ENCODE assay signal across 8 cellular contexts in genomic region chr4:6562931-6563901, GRCh38. TPM values are rescaled to one million over a fixed set of nuclear protein-coding genes. Genes with fewer than 3 reads are reported as not detected.
DNase-seq lines count a peak whose midpoint lies in the region; ATAC-seq, FAIRE-seq and TF ChIP-seq lines count a peak whose summit lies in the region.

No MANE protein-coding gene starts in this region.

- CTCF ChIA-PET in activated CD4-positive, alpha-beta T cell treated with anti-CD3 and anti-CD28 coated beads for 36 hours (lab: Charles Lee), result interaction anchor here (0.8 kb wide), 1 partner anchor 10 kb away, joined by 3 read pairs; no protein-coding TSS in a partner anchor

- TF ChIP-seq CTCF in brain (conservative IDR thresholded peaks at IDR 0.05) (no peak), thoracic aorta (IDR thresholded peaks at IDR 0.05) (no peak), kidney (IDR thresholded peaks at IDR 0.05; ENCODE audit: borderline replicate concordance, extremely low read depth, insufficient read depth) (no peak)

- no peak overlapping the region for H3K27ac Mint-ChIP-seq in activated CD4-positive, alpha-beta T cell treated with anti-CD3 and anti-CD28 coated beads for 36 hours
- no peak overlapping the region for H3K27ac Mint-ChIP-seq in brain

- FAIRE-seq in kidney (lab: Jason Lieb, UNC), result no peak

- no peak overlapping the region for H3K9ac ChIP-seq in kidney (ENCODE audit: low read length in 2 of 2)

- no peak overlapping the region for H3K4me3 Mint-ChIP-seq in activated CD4-positive, alpha-beta T cell treated with anti-CD3 and anti-CD28 coated beads for 36 hours
- peak overlapping the region; percentile 14 to 42 (median 37) for H3K4me3 Mint-ChIP-seq in brain

- DNase-seq in activated CD4-positive, alpha-beta T cell treated with anti-CD3 and anti-CD28 coated beads for 36 hours, result peak; percentile 35
- no peak for DNase-seq in activated CD4-positive, alpha-beta T cell treated with anti-CD3 and anti-CD28 coated beads for 1 hour
- DNase-seq in iris pigment epithelial cell (ENCODE audit: low read depth), result peak; percentile 34
- DNase-seq in thoracic aorta (ENCODE audit: low spot score), result no peak
- no peak for DNase-seq in DMS79 treated with DMSO at 0.1 percent for 48 hours (lab: John Stamatoyannopoulos, UW)
- no peak for DNase-seq in stimulated activated CD4-positive, alpha-beta T cell treated with anti-CD3 and anti-CD28 coated beads, Interleukin-12 subunit alpha, Interleukin-12 subunit beta, amount 100 ng/mL, for 4 hours
- DNase-seq in kidney, result no peak

- H3K27me3 Mint-ChIP-seq in activated CD4-positive, alpha-beta T cell treated with anti-CD3 and anti-CD28 coated beads for 36 hours, result peaks cover 55% of the 10 kb centered on the region
- peaks cover 94% of the 10 kb centered on the region for H3K27me3 Mint-ChIP-seq in brain

- peaks cover 10% of the 10 kb centered on the region for H3K27me3 ChIP-seq in thoracic aorta (replicated peaks; ENCODE audit: insufficient read depth)

- no peak overlapping the region for H3K27ac ChIP-seq in thoracic aorta
- H3K27ac ChIP-seq in kidney (ENCODE audit: low read depth in 2 of 2, low read length in 2 of 2), result no peak overlapping the region

- H3K4me1 Mint-ChIP-seq in activated CD4-positive, alpha-beta T cell treated with anti-CD3 and anti-CD28 coated beads for 36 hours, result peaks cover 2% of the 10 kb centered on the region
- H3K4me1 Mint-ChIP-seq in brain, result peaks cover 15% of the 10 kb centered on the region

- H3K9me3 ChIP-seq in thoracic aorta (no peaks in the 10 kb centered on the region), kidney (ENCODE audit: control insufficient read depth in 1 of 2, low read length in 2 of 2) (no peaks in the 10 kb centered on the region)

- H3K36me3 ChIP-seq in thoracic aorta (no peaks in the 10 kb centered on the region), kidney (ENCODE audit: control insufficient read depth in 1 of 2, insufficient read depth in 2 of 2, low read length in 2 of 2) (no peaks in the 10 kb centered on the region)

- H3K4me1 ChIP-seq in thoracic aorta (ENCODE audit: control insufficient read depth in 1 of 2, low read depth in 2 of 2), result peaks cover 5 to 16% of the 10 kb centered on the region in 2 donors
- peaks cover 0 to 5% of the 10 kb centered on the region in 2 donors for H3K4me1 ChIP-seq in kidney (ENCODE audit: control insufficient read depth in 1 of 2, insufficient read depth in 1 of 2, low read depth in 1 of 2, low read length in 2 of 2)

- H3K36me3 Mint-ChIP-seq in activated CD4-positive, alpha-beta T cell treated with anti-CD3 and anti-CD28 coated beads for 36 hours (ENCODE audit: low read depth), result no peaks in the 10 kb centered on the region
- H3K36me3 Mint-ChIP-seq in brain, result no peaks in the 10 kb centered on the region

- intact Hi-C loops in activated CD4-positive, alpha-beta T cell treated with anti-CD3 and anti-CD28 coated beads for 36 hours (cut with DNase I, micrococcal nuclease), result no loop called here
- intact Hi-C loops in kidney (cut with DNase I), result no loop called here

- H3K4me3 ChIP-seq in thoracic aorta (peak overlapping the region; percentile 67), kidney (ENCODE audit: low read length in 2 of 2) (no peak overlapping the region)

- POLR2A ChIA-PET in activated CD4-positive, alpha-beta T cell treated with anti-CD3 and anti-CD28 coated beads for 36 hours (lab: Charles Lee), result no interaction called here

- H3K9me3 Mint-ChIP-seq in activated CD4-positive, alpha-beta T cell treated with anti-CD3 and anti-CD28 coated beads for 36 hours (ENCODE audit: low read depth), result no peaks in the 10 kb centered on the region
- peaks cover 0 to 4% (median 0%) of the 10 kb centered on the region in 5 experiments for H3K9me3 Mint-ChIP-seq in brain

- no peak for ATAC-seq in activated CD4-positive, alpha-beta T cell treated with anti-CD3 and anti-CD28 coated beads for 36 hours
- ATAC-seq in thoracic aorta (ENCODE audit: insufficient number of reproducible peaks, low FRiP score, low read depth), result no peak

RNA-seq across cellular contexts. Expression of gene MAN2B2, which starts 11.8 kb away (rescaled TPM):
- total RNA-seq in activated CD4-positive, alpha-beta T cell treated with anti-CD3 and anti-CD28 coated beads for 36 hours, result 10 to 100 TPM; 13.0 to 14.6 TPM
- polyA plus RNA-seq in brain (ENCODE audit: insufficient read depth, low read depth, low replicate concordance) (14.1 TPM), kidney (ENCODE audit: insufficient read depth, low read depth, low replicate concordance) (19.9 TPM)
- total RNA-seq in thoracic aorta (10 to 100 TPM; 77.1 to 94.1 TPM), kidney (34.3 TPM)

Comparison
In these comparisons a context has a peak if more than half of its experiments do, and no peak if none do; other contexts are left out.
1. DNase-seq: peak in activated CD4-positive, alpha-beta T cell treated with anti-CD3 and anti-CD28 coated beads for 36 hours (single experiment) and iris pigment epithelial cell (single experiment); none in activated CD4-positive, alpha-beta T cell treated with anti-CD3 and anti-CD28 coated beads for 1 hour (single experiment), thoracic aorta (single experiment), DMS79 treated with DMSO at 0.1 percent for 48 hours (single experiment), stimulated activated CD4-positive, alpha-beta T cell treated with anti-CD3 and anti-CD28 coated beads, Interleukin-12 subunit alpha, Interleukin-12 subunit beta, amount 100 ng/mL, for 4 hours (single experiment) and kidney (single experiment).